1 cellular context compared by ENCODE assay signal in genomic region chr2:177282101-177282573, GRCh38.
TF ChIP-seq lines count a peak whose summit lies in the region.

No MANE protein-coding gene starts in this region.

TF ChIP-seq in K562, 482 proteins besides CTCF, POLR2A, EP300 and RAD21 (continued from another document):
- TF ChIP-seq GATAD2A (IDR thresholded peaks at IDR 0.05) = no peak
- no peak for TF ChIP-seq ZNF133 (CRISPR knock-in tag; IDR thresholded peaks at IDR 0.05)
- no peak for TF ChIP-seq BRD9 (IDR thresholded peaks at IDR 0.05; ENCODE audit: low read depth, partially characterized antibody)
- TF ChIP-seq ZBTB5 (IDR thresholded peaks at IDR 0.05) = no peak
- no peak for TF ChIP-seq YY1 (IDR thresholded peaks at IDR 0.05; ENCODE audit: borderline replicate concordance in 1 of 3, control insufficient read depth in 1 of 3, extremely low read depth in 1 of 3, insufficient read depth in 3 of 3, insufficient read length in 1 of 3, insufficient replicate concordance in 2 of 3, low read depth in 1 of 3, low read length in 2 of 3)
- 0 out of 2 replicates have a peak, but pooled peaks have one; percentile 10 for TF ChIP-seq SMAD4 (CRISPR knock-in tag; conservative IDR thresholded peaks at IDR 0.05)
